11 cellular contexts compared by ENCODE assay signal in genomic region chr5:175728885-175729828, GRCh38.
DNase-seq lines count a peak whose midpoint lies in the region; ATAC-seq, FAIRE-seq and TF ChIP-seq lines count a peak whose summit lies in the region.
"Had no signal": no experiment of that assay in that cellular context is flagged by ENCODE, and none has a peak within 500 bp of the region (broad histone marks: within the 10 kb centered on the region; RNA-seq: fewer than 3 reads in every experiment).

No MANE protein-coding gene starts in this region.

- H3K36me3 ChIP-seq in Panc1 (ENCODE audit: control insufficient read depth, insufficient read depth, low read length) (no peaks in the 10 kb centered on the region), sigmoid colon (no peaks in the 10 kb centered on the region)
- no peaks in the 10 kb centered on the region for H3K36me3 ChIP-seq in CD8-positive, alpha-beta memory T cell (ENCODE audit: insufficient read depth, low read length)
- H3K36me3 ChIP-seq: transverse colon had no signal

- intact Hi-C loops in Panc1 (cut with micrococcal nuclease; ENCODE audit: unreplicated experiment): no loop called here
- intact Hi-C loops in left ventricle myocardium superior (cut with micrococcal nuclease): no loop called here
- intact Hi-C loops in sigmoid colon (cut with DNase I): no loop called here

- WGBS in sigmoid colon, 2 donors: 24 to 26% methylated on average over 33 of the region's 33 CpGs

- TF ChIP-seq POLR2A in sigmoid colon (IDR thresholded peaks at IDR 0.05) (no peak), GM12891 (IDR thresholded peaks at IDR 0.05; ENCODE audit: low read depth, low read length) (no peak)

- no peaks in the 10 kb centered on the region for H3K36me3 Mint-ChIP-seq in activated T-cell treated with anti-CD3 and anti-CD28 coated beads, Interleukin-2, amount 50 U/mL, for 4 hours (ENCODE audit: insufficient read depth)
- no peaks in the 10 kb centered on the region for H3K36me3 Mint-ChIP-seq in CD8-positive, alpha-beta memory T cell
- H3K36me3 Mint-ChIP-seq: CD14-positive monocyte had no signal

- no peak for DNase-seq in activated T-cell treated with anti-CD3 and anti-CD28 coated beads, Interleukin-2, amount 50 U/mL, for 4 hours
- DNase-seq in activated T-cell treated with anti-CD3 and anti-CD28 coated beads for 4 hours (no peak), Panc1 (ENCODE audit: low read depth, low spot score) (no peak), left ventricle myocardium superior (peak; percentile 48), sigmoid colon (peak; percentile 54), GM12891 (ENCODE audit: insufficient read length, low spot score) (no peak)
- DNase-seq in CD8-positive, alpha-beta memory T cell: no peak

- CTCF ChIA-PET in Panc1 (lab: Charles Lee): interaction anchor here (0.7 to 1.8 kb wide), 8 partner anchors 11 to 931 kb away, joined by 3 to 9 read pairs (median 4); partner anchors contain the start of gene CPLX2
- CTCF ChIA-PET in CD8-positive, alpha-beta memory T cell (lab: Charles Lee): interaction anchor here (0.8 to 3.8 kb wide), 17 partner anchors 10 to 931 kb away, joined by 3 to 17 read pairs (median 4); no protein-coding TSS in a partner anchor

- no peak for TF ChIP-seq EP300 in sigmoid colon (IDR thresholded peaks at IDR 0.05)

- TF ChIP-seq CTCF in Panc1 (IDR thresholded peaks at IDR 0.05) (no peak), sigmoid colon (IDR thresholded peaks at IDR 0.05) (no peak)

- H3K4me1 Mint-ChIP-seq in activated T-cell treated with anti-CD3 and anti-CD28 coated beads, Interleukin-2, amount 50 U/mL, for 4 hours (ENCODE audit: low read depth): peaks cover 8% of the 10 kb centered on the region
- H3K4me1 Mint-ChIP-seq in CD8-positive, alpha-beta memory T cell: peaks cover 7 to 8% (median 8%) of the 10 kb centered on the region in 3 donors

- no peaks in the 10 kb centered on the region for H3K27me3 ChIP-seq in Panc1 (ENCODE audit: control insufficient read depth, insufficient read depth, low read length)
- H3K27me3 ChIP-seq in sigmoid colon: peaks cover 2 to 51% (median 16%) of the 10 kb centered on the region in 3 donors
- peaks cover 9% of the 10 kb centered on the region for H3K27me3 ChIP-seq in CD8-positive, alpha-beta memory T cell (ENCODE audit: insufficient read depth, low read length, poor library complexity, severe bottlenecking)

- POLR2A ChIA-PET in Panc1 (lab: Charles Lee): interaction anchor here (0.7 kb wide), 1 partner anchor 146 kb away, joined by 3 read pairs; no protein-coding TSS in a partner anchor
- POLR2A ChIA-PET in CD8-positive, alpha-beta memory T cell (lab: Charles Lee): interaction anchor here (0.5 kb wide), 1 partner anchor 807 kb away, joined by 3 read pairs; no protein-coding TSS in a partner anchor

- no peak overlapping the region for H3K27ac ChIP-seq in Panc1 (ENCODE audit: low read length)
- H3K27ac ChIP-seq in sigmoid colon: no peak overlapping the region
- H3K27ac ChIP-seq in CD8-positive, alpha-beta memory T cell (ENCODE audit: low read depth, low read length): no peak overlapping the region
- H3K27ac ChIP-seq: skin epidermis, transverse colon had no signal

- in situ Hi-C loops in Panc1 (cut with HindIII; ENCODE audit: low pct_unique_long_range_greater_than_20kb, low sequenced_read_pairs): no loop called here

- H3K4me3 ChIP-seq in Panc1 (ENCODE audit: low read depth in 2 of 2, low read length in 2 of 2) (no peak overlapping the region), sigmoid colon (no peak overlapping the region)
- H3K4me3 ChIP-seq in CD8-positive, alpha-beta memory T cell (ENCODE audit: low read length): no peak overlapping the region
- H3K4me3 ChIP-seq: skin epidermis, transverse colon had no signal

- no peak for FAIRE-seq in GM12891 (lab: Jason Lieb, UNC)

- H3K9me3 Mint-ChIP-seq in activated T-cell treated with anti-CD3 and anti-CD28 coated beads, Interleukin-2, amount 50 U/mL, for 4 hours: no peaks in the 10 kb centered on the region
- peaks cover 0 to 2% (median 0%) of the 10 kb centered on the region in 5 donors for H3K9me3 Mint-ChIP-seq in CD8-positive, alpha-beta memory T cell

- peaks cover 10% of the 10 kb centered on the region for H3K27me3 Mint-ChIP-seq in activated T-cell treated with anti-CD3 and anti-CD28 coated beads, Interleukin-2, amount 50 U/mL, for 4 hours (ENCODE audit: low read depth)
- peaks cover 24 to 40% of the 10 kb centered on the region in 2 donors for H3K27me3 Mint-ChIP-seq in CD8-positive, alpha-beta memory T cell

- peak overlapping the region in 1 of 8 donors; percentile 14 for H3K27ac Mint-ChIP-seq in CD8-positive, alpha-beta memory T cell

- peaks cover 3% of the 10 kb centered on the region; the same call in 1 of the 2 replicates for H3K4me1 ChIP-seq in Panc1 (ENCODE audit: control insufficient read depth, insufficient read depth, low read length)
- H3K4me1 ChIP-seq in sigmoid colon: peaks cover 0 to 9% (median 2%) of the 10 kb centered on the region in 4 donors
- H3K4me1 ChIP-seq in CD8-positive, alpha-beta memory T cell (ENCODE audit: insufficient read depth, low read length): peaks cover 7% of the 10 kb centered on the region
- H3K4me1 ChIP-seq: transverse colon had no signal

- H3K4me3 Mint-ChIP-seq in activated T-cell treated with anti-CD3 and anti-CD28 coated beads, Interleukin-2, amount 50 U/mL, for 4 hours: no peak overlapping the region
- H3K4me3 Mint-ChIP-seq in CD8-positive, alpha-beta memory T cell: no peak overlapping the region

- no TSS peak for BruUV-seq in Panc1 (replicated peaks; lab: Mats Ljungman, UMichigan)

- H3K9me3 ChIP-seq in Panc1 (ENCODE audit: control insufficient read depth, insufficient read depth, low read depth, low read length) (no peaks in the 10 kb centered on the region; the same call in 1 of the 2 replicates), sigmoid colon (no peaks in the 10 kb centered on the region)
- no peaks in the 10 kb centered on the region for H3K9me3 ChIP-seq in CD8-positive, alpha-beta memory T cell (ENCODE audit: low read length)
- H3K9me3 ChIP-seq: transverse colon had no signal

- ATAC-seq in activated T-cell treated with anti-CD3 and anti-CD28 coated beads, Interleukin-2, amount 50 U/mL, for 4 hours: peak; percentile 10 to 20
- ATAC-seq in Panc1: peak; percentile 50
- peak; percentile 67 for ATAC-seq in left ventricle myocardium superior
- no peak for ATAC-seq in HG02678 (IDR thresholded peaks at IDR 0.05; ENCODE audit: unreplicated experiment)

TF ChIP-seq in GM12891, 5 proteins besides CTCF, POLR2A, EP300 and RAD21:
- TF ChIP-seq PAX5 (IDR thresholded peaks at IDR 0.05; ENCODE audit: insufficient read depth, low read length, severe bottlenecking) (no peak), SPI1 (IDR thresholded peaks at IDR 0.05; ENCODE audit: low read depth, low read length) (no peak), TAF1 (IDR thresholded peaks at IDR 0.05; ENCODE audit: low read depth, low read length) (no peak), POLR2AphosphoS5 (IDR thresholded peaks at IDR 0.05; ENCODE audit: low read depth, low read length) (no peak), POU2F2 (IDR thresholded peaks at IDR 0.05; ENCODE audit: low read depth, low read length) (no peak)

Comparison
In these comparisons a context has a peak if more than half of its experiments do, and no peak if none do; other contexts are left out.
1. DNase-seq: peak in left ventricle myocardium superior (single experiment) and sigmoid colon (single experiment); none in activated T-cell treated with anti-CD3 and anti-CD28 coated beads, Interleukin-2, amount 50 U/mL, for 4 hours (single experiment), activated T-cell treated with anti-CD3 and anti-CD28 coated beads for 4 hours (single experiment), Panc1 (single experiment), GM12891 (single experiment) and CD8-positive, alpha-beta memory T cell (0 of 5).